Comparison of ENCODE assay signal across 16 cellular contexts in genomic region chr6:89799756-89800155, GRCh38.
"Had no signal": no experiment of that assay in that cellular context is flagged by ENCODE, and none has a peak within 500 bp of the region (broad histone marks: within the 10 kb centered on the region; RNA-seq: fewer than 3 reads in every experiment).

No MANE protein-coding gene starts in this region.

- H3K9me3 Mint-ChIP-seq: activated naive CD4-positive, alpha-beta T cell treated with anti-CD3 and anti-CD28 coated beads, Interleukin-2, amount 50 U/mL, for 72 hours; dendritic cell treated with granulocyte-macrophage colony-stimulating factor and Interleukin-4, amounts not matched to agents 40 ng/mL and 50 ng/mL, for 4 days; nephron; stimulated activated naive B cell treated with anti-CD40 and anti-IgM and Interleukin-4, amounts not matched to agents 10 μg/mL and 1 μg/mL and 100 μg/mL, for 72 hours had no signal

- DNase-seq: activated CD4-positive, alpha-beta T cell treated with anti-CD3 and anti-CD28 coated beads for 1 hour; activated CD8-positive, alpha-beta memory T cell treated with anti-CD3 and anti-CD28 coated beads, Interleukin-2, amount 10 ng/mL, durations not matched to agents 7 days and 5 days; activated effector memory CD4-positive, alpha-beta T cell treated with anti-CD3 and anti-CD28 coated beads, Interleukin-2, amount 50 U/mL, for 16 hours; amniotic stem cell; effector CD8-positive, alpha-beta T cell; left lung; midbrain; sigmoid colon; stimulated activated CD4-positive, alpha-beta T cell treated with anti-CD3 and anti-CD28 coated beads, Interleukin-4, amount 100 ng/mL, for 24 hours; stimulated activated naive B cell treated with anti-CD40 and anti-IgM and Interleukin-4, amounts not matched to agents 10 μg/mL and 1 μg/mL and 100 μg/mL, for 72 hours; SW 1271; T-helper 2 cell; thyroid gland had no signal

- H3K4me3 Mint-ChIP-seq: activated CD8-positive, alpha-beta memory T cell treated with anti-CD3 and anti-CD28 coated beads, Interleukin-2, amount 10 ng/mL, durations not matched to agents 7 days and 5 days; dendritic cell treated with granulocyte-macrophage colony-stimulating factor and Interleukin-4, amounts not matched to agents 40 ng/mL and 50 ng/mL, for 4 days; nephron; stimulated activated naive B cell treated with anti-CD40 and anti-IgM and Interleukin-4, amounts not matched to agents 10 μg/mL and 1 μg/mL and 100 μg/mL, for 72 hours had no signal

- H3K27ac Mint-ChIP-seq: dendritic cell treated with granulocyte-macrophage colony-stimulating factor and Interleukin-4, amounts not matched to agents 40 ng/mL and 50 ng/mL, for 4 days; nephron had no signal

- H3K4me1 Mint-ChIP-seq: nephron had no signal

- H3K27me3 Mint-ChIP-seq: activated CD8-positive, alpha-beta memory T cell treated with anti-CD3 and anti-CD28 coated beads, Interleukin-2, amount 10 ng/mL, durations not matched to agents 7 days and 5 days; dendritic cell treated with granulocyte-macrophage colony-stimulating factor and Interleukin-4, amounts not matched to agents 40 ng/mL and 50 ng/mL, for 4 days; stimulated activated naive B cell treated with anti-CD40 and anti-IgM and Interleukin-4, amounts not matched to agents 10 μg/mL and 1 μg/mL and 100 μg/mL, for 72 hours had no signal

- ATAC-seq: activated CD8-positive, alpha-beta memory T cell treated with anti-CD3 and anti-CD28 coated beads, Interleukin-2, amount 10 ng/mL, durations not matched to agents 7 days and 5 days; activated naive CD4-positive, alpha-beta T cell treated with anti-CD3 and anti-CD28 coated beads, Interleukin-2, amount 50 U/mL, for 72 hours; left lung; stimulated activated naive B cell treated with anti-CD40 and anti-IgM and Interleukin-4, amounts not matched to agents 10 μg/mL and 1 μg/mL and 100 μg/mL, for 72 hours had no signal
